Comparison of ENCODE assay signal across 27 cellular contexts in genomic region chr17:14864127-14864526, GRCh38.
"Had no signal": no experiment of that assay in that cellular context is flagged by ENCODE, and none has a peak within 500 bp of the region (broad histone marks: within the 10 kb centered on the region; RNA-seq: fewer than 3 reads in every experiment).

No MANE protein-coding gene starts in this region.

- H3K9me3 ChIP-seq: suprapubic skin, testis, thoracic aorta, thyroid gland, tibial artery, transverse colon, upper lobe of left lung, upper lobe of right lung, uterus, vagina had no signal

- H3K27me3 ChIP-seq: stomach, suprapubic skin, testis, thyroid gland, tibial artery, tibial nerve, transverse colon, upper lobe of left lung, uterus, vagina had no signal

- H3K4me3 ChIP-seq: stomach, suprapubic skin, testis, thoracic aorta, thyroid gland, tibial artery, tibial nerve, transverse colon, upper lobe of left lung, upper lobe of right lung, uterus, vagina had no signal

- H3K4me1 ChIP-seq: stomach, suprapubic skin, testis, thyroid gland, tibial artery, tibial nerve, transverse colon, upper lobe of left lung, upper lobe of right lung, uterus, vagina had no signal

- DNase-seq: stimulated activated CD4-positive, alpha-beta T cell treated with anti-CD3 and anti-CD28 coated beads, Interleukin-2, amount 100 ng/mL, for 48 hours; stimulated activated CD4-positive, alpha-beta T cell treated with anti-CD3 and anti-CD28 coated beads, Interleukin-4, amount 100 ng/mL, for 1 hour; stimulated activated CD4-positive, alpha-beta T cell treated with anti-CD3 and anti-CD28 coated beads, Interleukin-4, amount 100 ng/mL, for 24 hours; stimulated activated CD4-positive, alpha-beta T cell treated with anti-CD3 and anti-CD28 coated beads, Interleukin-4, amount 100 ng/mL, for 4 hours; stimulated activated CD8-positive, alpha-beta memory T cell treated with anti-CD3 and anti-CD28 coated beads, Interleukin-4, amount 100 ng/mL, for 48 hours; stimulated activated naive B cell treated with anti-CD40 and anti-IgM and Interleukin-4, amounts not matched to agents 10 μg/mL and 1 μg/mL and 100 μg/mL, for 72 hours; stimulated activated naive CD4-positive, alpha-beta T cell; stimulated activated naive CD4-positive, alpha-beta T cell treated with Interleukin-2 at 50 U/mL for 16 hours; stimulated activated naive CD8-positive, alpha-beta T cell treated with anti-CD3 and anti-CD28 coated beads, Interleukin-15, amount 100 ng/mL, for 72 hours; stimulated activated naive CD8-positive, alpha-beta T cell treated with anti-CD3 and anti-CD28 coated beads, Interleukin-15, Interleukin-2, amounts not matched to agents 100 U/mL and 50 U/mL, for 24 hours; stomach; substantia nigra; testis; thyroid gland; tibial artery; transverse colon; trophoblast cell; upper lobe of left lung; upper lobe of right lung; uterus had no signal

- H3K27ac ChIP-seq: stomach, suprapubic skin, testis, thoracic aorta, thyroid gland, tibial artery, tibial nerve, transverse colon, upper lobe of left lung, upper lobe of right lung, uterus, vagina had no signal

- ATAC-seq: stimulated activated effector memory CD8-positive, alpha-beta T cell treated with anti-CD3 and anti-CD28 coated beads, Interleukin-12 subunit alpha, Interleukin-12 subunit beta, amount 100 ng/mL, for 72 hours; stimulated activated memory B cell treated with anti-CD40 and anti-IgM and Interleukin-4, amounts not matched to agents 10 μg/mL and 1 μg/mL and 100 μg/mL, for 72 hours; stimulated activated naive B cell treated with anti-CD40 and anti-IgM and Interleukin-4, amounts not matched to agents 10 μg/mL and 1 μg/mL and 100 μg/mL, for 72 hours; stimulated activated naive CD8-positive, alpha-beta T cell treated with anti-CD3 and anti-CD28 coated beads, Interleukin-15, amount 100 ng/mL, for 72 hours; stimulated activated naive CD8-positive, alpha-beta T cell treated with anti-CD3 and anti-CD28 coated beads, Interleukin-15, Interleukin-2, amounts not matched to agents 100 U/mL and 50 U/mL, for 24 hours; upper lobe of right lung had no signal

- FAIRE-seq: urothelium cell line had no signal

- H3K36me3 ChIP-seq: stomach, suprapubic skin, thoracic aorta, thyroid gland, tibial artery, tibial nerve, transverse colon, upper lobe of left lung, upper lobe of right lung, uterus, vagina had no signal
